ENCODE assay signal across 8 cellular contexts in the genomic region with DNA sequence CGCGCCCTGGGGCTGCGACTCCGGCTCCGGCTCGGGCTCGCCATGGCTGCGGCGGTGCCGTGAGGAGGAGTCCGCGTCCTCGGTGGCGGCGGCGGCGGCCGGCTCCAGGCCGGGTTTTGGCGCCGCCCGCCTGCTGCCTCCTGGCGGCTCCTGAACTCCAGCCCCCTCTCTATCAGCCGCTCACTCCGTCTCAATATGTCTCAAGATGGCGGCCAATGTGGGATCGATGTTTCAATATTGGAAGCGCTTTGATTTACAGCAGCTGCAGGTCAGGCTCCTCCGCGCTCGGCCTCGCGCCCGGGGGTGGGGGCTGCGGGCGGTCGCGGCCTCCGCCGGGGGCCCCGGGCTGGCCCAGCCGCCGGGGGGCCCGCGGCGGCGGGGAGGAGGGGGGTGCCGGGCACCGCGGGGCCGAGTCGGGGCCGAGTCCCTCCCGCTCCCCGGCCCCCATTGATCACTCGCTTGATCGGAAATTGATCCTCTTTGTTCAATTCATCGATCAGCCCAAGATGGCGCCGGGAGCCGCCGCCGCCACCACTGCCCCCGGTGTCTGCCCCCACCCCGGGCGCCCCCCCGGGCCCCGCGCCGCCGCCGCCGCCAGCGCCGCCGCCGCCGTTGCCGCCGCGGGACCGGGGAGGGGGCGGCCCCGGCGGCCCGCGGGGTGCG. TPM values are rescaled to one million over a fixed set of nuclear protein-coding genes. Genes with fewer than 3 reads are reported as not detected.
DNase-seq lines count a peak whose midpoint lies in the region; ATAC-seq and TF ChIP-seq lines count a peak whose summit lies in the region.

No MANE protein-coding gene starts in this region.

- no peaks in the 10 kb centered on the region for H3K27me3 ChIP-seq in CD4-positive, alpha-beta T cell (ENCODE audit: control insufficient read depth, insufficient read depth, low read length)
- no peaks in the 10 kb centered on the region for H3K27me3 ChIP-seq in OCI-LY3 (ENCODE audit: low read depth, low read length)
- peaks cover 0 to 7% (median 0%) of the 10 kb centered on the region in 4 donors for H3K27me3 ChIP-seq in esophagus squamous epithelium

- H3K4me3 Mint-ChIP-seq in CD4-positive, alpha-beta T cell: peak overlapping the region; percentile 90
- peak overlapping the region; percentile 81 to 96 (median 84) for H3K4me3 Mint-ChIP-seq in naive B cell
- peak overlapping the region; percentile 79 for H3K4me3 Mint-ChIP-seq in stimulated activated memory B cell treated with anti-CD40 and anti-IgM and Interleukin-4, amounts not matched to agents 10 μg/mL and 1 μg/mL and 100 μg/mL, for 72 hours

- peak in 1 of 4 donors; percentile 33 for TF ChIP-seq POLR2A in esophagus squamous epithelium (IDR thresholded peaks at IDR 0.05)

- CTCF ChIA-PET in CD4-positive, alpha-beta T cell (lab: Charles Lee): interaction anchor here (0.6 to 2.5 kb wide), 3 partner anchors 21 to 72 kb away, joined by 3 to 7 read pairs (median 3); no protein-coding TSS in a partner anchor

- H3K9me3 ChIP-seq in CD4-positive, alpha-beta T cell (ENCODE audit: control insufficient read depth, low read length): no peaks in the 10 kb centered on the region
- no peaks in the 10 kb centered on the region for H3K9me3 ChIP-seq in OCI-LY3 (ENCODE audit: insufficient read depth, low read length)
- H3K9me3 ChIP-seq in esophagus squamous epithelium: no peaks in the 10 kb centered on the region

- peak overlapping the region; percentile 68 for H3K9ac ChIP-seq in OCI-LY3 (ENCODE audit: low read length)

- peaks cover 13% of the 10 kb centered on the region for H3K36me3 Mint-ChIP-seq in CD4-positive, alpha-beta T cell (ENCODE audit: low read depth)
- H3K36me3 Mint-ChIP-seq in naive B cell: no peaks in the 10 kb centered on the region
- no peaks in the 10 kb centered on the region for H3K36me3 Mint-ChIP-seq in stimulated activated memory B cell treated with anti-CD40 and anti-IgM and Interleukin-4, amounts not matched to agents 10 μg/mL and 1 μg/mL and 100 μg/mL, for 72 hours

- intact Hi-C loops in CD4-positive, alpha-beta T cell (cut with DNase I, micrococcal nuclease): loop anchor here (1.0 to 10.0 kb wide), 4 partner anchors 41 to 1259 kb away; a partner anchor contains a TSS
- intact Hi-C loops in esophagus squamous epithelium (cut with DNase I): loop anchor here (5.0 to 10.0 kb wide), 2 partner anchors 129 to 211 kb away; no protein-coding TSS in a partner anchor

- no CpG with 5 or more reads among the region's 88 CpGs for WGBS in esophagus squamous epithelium, 2 donors

- no peaks in the 10 kb centered on the region for H3K9me3 Mint-ChIP-seq in CD4-positive, alpha-beta T cell
- no peaks in the 10 kb centered on the region for H3K9me3 Mint-ChIP-seq in naive B cell
- H3K9me3 Mint-ChIP-seq in stimulated activated memory B cell treated with anti-CD40 and anti-IgM and Interleukin-4, amounts not matched to agents 10 μg/mL and 1 μg/mL and 100 μg/mL, for 72 hours: no peaks in the 10 kb centered on the region

- H3K79me2 ChIP-seq in OCI-LY3 (ENCODE audit: low read length): peaks cover 47% of the 10 kb centered on the region

- H3K4me1 Mint-ChIP-seq in CD4-positive, alpha-beta T cell (ENCODE audit: low read depth): peaks cover 35% of the 10 kb centered on the region
- peaks cover 22 to 30% (median 22%) of the 10 kb centered on the region in 3 donors for H3K4me1 Mint-ChIP-seq in naive B cell
- H3K4me1 Mint-ChIP-seq in stimulated activated memory B cell treated with anti-CD40 and anti-IgM and Interleukin-4, amounts not matched to agents 10 μg/mL and 1 μg/mL and 100 μg/mL, for 72 hours: peaks cover 33% of the 10 kb centered on the region

- no peak overlapping the region for H3K4me2 ChIP-seq in OCI-LY3 (ENCODE audit: low read length)

- POLR2A ChIA-PET in CD4-positive, alpha-beta T cell (lab: Charles Lee): interaction anchor here (1.6 kb wide), 1 partner anchor 73 kb away, joined by 8 read pairs; no protein-coding TSS in a partner anchor

- no peak overlapping the region for H2AFZ ChIP-seq in OCI-LY3 (ENCODE audit: low read depth, low read length)

- H3K4me3 ChIP-seq in OCI-LY3 (ENCODE audit: low read length) (peak overlapping the region; percentile 77), esophagus squamous epithelium (peak overlapping the region; percentile 47 to 88 (median 85))

- DNase-seq in CD4-positive, alpha-beta T cell: peak; percentile 48 to 72 (median 62)
- peak; percentile 76 for DNase-seq in HT1080 (ENCODE audit: low read depth)
- DNase-seq in activated T-cell treated with anti-CD3 and anti-CD28 coated beads, Interleukin-2, amount 50 U/mL, for 1 hour: peak; percentile 78
- peak; percentile 35 for DNase-seq in esophagus squamous epithelium (lab: John Stamatoyannopoulos, UW)
- peak; percentile 75 for DNase-seq in naive B cell

- no peak for TF ChIP-seq CTCF in CD4-positive, alpha-beta T cell (IDR thresholded peaks at IDR 0.05)
- TF ChIP-seq CTCF in OCI-LY3 (IDR thresholded peaks at IDR 0.05; ENCODE audit: low read depth, low read length) (no peak), esophagus squamous epithelium (IDR thresholded peaks at IDR 0.05) (peak in 3 of 6 experiments; percentile 4 to 46 (median 43))

- no peak overlapping the region for H3K27ac ChIP-seq in CD4-positive, alpha-beta T cell (ENCODE audit: low read depth, low read length)
- H3K27ac ChIP-seq in OCI-LY3 (ENCODE audit: low read length) (peak overlapping the region; percentile 50), esophagus squamous epithelium (peak overlapping the region; percentile 71 to 92 (median 86))

- peaks cover 5% of the 10 kb centered on the region for H3K27me3 Mint-ChIP-seq in CD4-positive, alpha-beta T cell
- no peaks in the 10 kb centered on the region for H3K27me3 Mint-ChIP-seq in naive B cell
- H3K27me3 Mint-ChIP-seq in stimulated activated memory B cell treated with anti-CD40 and anti-IgM and Interleukin-4, amounts not matched to agents 10 μg/mL and 1 μg/mL and 100 μg/mL, for 72 hours: no peaks in the 10 kb centered on the region

- H3K4me1 ChIP-seq in OCI-LY3 (ENCODE audit: low read length): peaks cover 11% of the 10 kb centered on the region
- H3K4me1 ChIP-seq in esophagus squamous epithelium: peaks cover 7 to 53% (median 8%) of the 10 kb centered on the region in 3 donors

- peak; percentile 81 for ATAC-seq in CD4-positive, alpha-beta T cell (ENCODE audit: poor library complexity)
- ATAC-seq in GM19438 (IDR thresholded peaks at IDR 0.05; ENCODE audit: low read depth, unreplicated experiment): peak; percentile 72
- ATAC-seq in naive B cell (ENCODE audit: low read depth in 2 of 2): peak; percentile 70 to 71
- ATAC-seq in stimulated activated memory B cell treated with anti-CD40 and anti-IgM and Interleukin-4, amounts not matched to agents 10 μg/mL and 1 μg/mL and 100 μg/mL, for 72 hours: peak; percentile 86

- peaks cover 8% of the 10 kb centered on the region for H3K36me3 ChIP-seq in OCI-LY3 (replicated peaks; ENCODE audit: low read depth, low read length)
- no peaks in the 10 kb centered on the region for H3K36me3 ChIP-seq in esophagus squamous epithelium

- H4K20me1 ChIP-seq in OCI-LY3 (ENCODE audit: insufficient read depth, low read length): peaks cover 35% of the 10 kb centered on the region

- H3K27ac Mint-ChIP-seq in CD4-positive, alpha-beta T cell: peak overlapping the region; percentile 51
- H3K27ac Mint-ChIP-seq in naive B cell: peak overlapping the region in 4 of 6 donors; percentile 62 to 92 (median 84)
- H3K27ac Mint-ChIP-seq in stimulated activated memory B cell treated with anti-CD40 and anti-IgM and Interleukin-4, amounts not matched to agents 10 μg/mL and 1 μg/mL and 100 μg/mL, for 72 hours: no peak overlapping the region

RNA-seq across cellular contexts. Expression of a gene that starts 1.5 kb away (rescaled TPM):
- total RNA-seq in CD4-positive, alpha-beta T cell: 10 to 100 TPM; 35.6 to 38.0 TPM
- total RNA-seq in HT1080 (2014; rRNA removed; shearing (Covaris generic)): 12.9 and 21.2 TPM in 2 replicates
- polyA plus RNA-seq in HT1080 (2015; cell fraction: cytosol; rRNA removed): 32.1 and 33.6 TPM in 2 replicates
- 18.6 and 21.0 TPM in 2 replicates for polyA plus RNA-seq in HT1080 (2015; cell fraction: nucleus; rRNA removed)
- total RNA-seq in esophagus squamous epithelium: 10 to 100 TPM; 40.0 to 55.9 (median 47.3) TPM
- 10 to 100 TPM in 5 of 6 donors, under 1 TPM in 1; 0.66 to 31.5 (median 14.5) TPM for polyA plus RNA-seq in naive B cell (ENCODE audit: low read depth in 6 of 6)
